13 cellular contexts compared by ENCODE assay signal in the genomic region with DNA sequence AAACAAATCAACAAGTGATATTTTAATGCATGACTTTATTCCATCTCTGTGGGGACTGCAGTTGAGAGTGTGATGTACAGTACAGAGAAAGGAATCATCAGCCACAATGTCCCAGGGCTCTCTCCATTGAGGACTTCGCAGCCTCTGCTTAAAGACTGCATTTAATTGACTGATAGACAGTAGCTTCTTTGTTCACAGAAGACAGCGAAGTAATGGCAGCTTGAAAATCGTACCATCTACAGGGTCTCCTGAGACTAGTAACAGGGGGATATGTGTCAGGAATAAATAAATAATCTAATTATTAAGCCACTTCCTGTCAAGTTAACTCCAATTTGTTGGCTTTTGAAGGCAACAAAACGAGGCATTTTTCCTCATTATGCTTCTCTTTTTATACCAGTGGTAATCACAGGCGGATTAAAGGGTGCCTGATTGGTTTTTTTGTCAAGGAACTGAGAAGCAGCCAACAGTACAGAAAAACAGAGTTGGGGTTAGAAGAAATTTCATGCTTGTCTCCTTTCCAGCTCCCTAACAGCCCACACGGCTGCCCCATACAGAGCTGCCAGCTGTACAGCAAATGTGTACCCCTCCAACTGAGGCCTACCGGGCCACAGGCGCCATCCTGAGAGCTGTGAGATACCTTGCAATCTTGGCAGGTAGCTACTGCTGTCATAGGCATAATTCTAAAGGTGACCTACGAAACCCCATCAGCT.
"Had no signal": no experiment of that assay in that cellular context is flagged by ENCODE, and none has a peak within 500 bp of the region (broad histone marks: within the 10 kb centered on the region; RNA-seq: fewer than 3 reads in every experiment).

No MANE protein-coding gene starts in this region.

- H3K4me3 ChIP-seq: cardiac muscle cell, dorsolateral prefrontal cortex, lower lobe of right lung, ovary, spleen, thoracic aorta, upper lobe of right lung had no signal

- H3K27ac Mint-ChIP-seq: activated naive CD8-positive, alpha-beta T cell; activated T-helper 1 cell treated with anti-CD3 and anti-CD28 coated beads, Interleukin-12 subunit alpha, Interleukin-12 subunit beta, Interleukin-2, Interleukin-4 antibody, amounts not matched to agents 30 ng/mL and 10 ng/mL and 1 ng/mL, durations not matched to agents 14 hours and 24 hours and 36 hours; stimulated activated memory B cell treated with anti-CD40 and anti-IgM and Interleukin-4, amounts not matched to agents 10 μg/mL and 1 μg/mL and 100 μg/mL, for 72 hours had no signal

- H3K4me1 ChIP-seq: lower lobe of right lung, spleen, upper lobe of right lung had no signal

- H3K27ac ChIP-seq: cardiac muscle cell, lower lobe of right lung, ovary, thoracic aorta, upper lobe of right lung had no signal

- H3K9me3 ChIP-seq: lower lobe of right lung, ovary, spleen, thoracic aorta, upper lobe of right lung had no signal

- DNase-seq: activated CD4-positive, alpha-beta T cell treated with anti-CD3 and anti-CD28 coated beads, Interleukin-2, amount 50 U/mL, for 48 hours; activated T-cell treated with anti-CD3 and anti-CD28 coated beads for 4 hours; lower lobe of right lung; ovary; spleen; stimulated activated CD4-positive, alpha-beta T cell treated with anti-CD3 and anti-CD28 coated beads, Interleukin-4, amount 100 ng/mL, for 4 hours; upper lobe of right lung had no signal

- H3K36me3 ChIP-seq: cardiac muscle cell, lower lobe of right lung, ovary, spleen, thoracic aorta, upper lobe of right lung had no signal

- H3K27me3 ChIP-seq: cardiac muscle cell, dorsolateral prefrontal cortex, ovary, spleen, upper lobe of right lung had no signal

- H3K36me3 Mint-ChIP-seq: activated naive CD8-positive, alpha-beta T cell; stimulated activated memory B cell treated with anti-CD40 and anti-IgM and Interleukin-4, amounts not matched to agents 10 μg/mL and 1 μg/mL and 100 μg/mL, for 72 hours had no signal

- ATAC-seq: lower lobe of right lung; stimulated activated memory B cell treated with anti-CD40 and anti-IgM and Interleukin-4, amounts not matched to agents 10 μg/mL and 1 μg/mL and 100 μg/mL, for 72 hours; upper lobe of right lung had no signal

- H3K4me1 Mint-ChIP-seq: stimulated activated memory B cell treated with anti-CD40 and anti-IgM and Interleukin-4, amounts not matched to agents 10 μg/mL and 1 μg/mL and 100 μg/mL, for 72 hours had no signal

- H3K4me3 Mint-ChIP-seq: activated naive CD8-positive, alpha-beta T cell; activated T-helper 1 cell treated with anti-CD3 and anti-CD28 coated beads, Interleukin-12 subunit alpha, Interleukin-12 subunit beta, Interleukin-2, Interleukin-4 antibody, amounts not matched to agents 30 ng/mL and 10 ng/mL and 1 ng/mL, durations not matched to agents 14 hours and 24 hours and 36 hours; stimulated activated memory B cell treated with anti-CD40 and anti-IgM and Interleukin-4, amounts not matched to agents 10 μg/mL and 1 μg/mL and 100 μg/mL, for 72 hours had no signal

- H3K9me3 Mint-ChIP-seq: activated T-helper 1 cell treated with anti-CD3 and anti-CD28 coated beads, Interleukin-12 subunit alpha, Interleukin-12 subunit beta, Interleukin-2, Interleukin-4 antibody, amounts not matched to agents 30 ng/mL and 10 ng/mL and 1 ng/mL, durations not matched to agents 14 hours and 24 hours and 36 hours; stimulated activated memory B cell treated with anti-CD40 and anti-IgM and Interleukin-4, amounts not matched to agents 10 μg/mL and 1 μg/mL and 100 μg/mL, for 72 hours had no signal
